ENCODE assay signal across 8 cellular contexts in genomic region chr19:19386373-19386869, GRCh38. TPM values are rescaled to one million over a fixed set of nuclear protein-coding genes. Genes with fewer than 3 reads are reported as not detected.
A peak's percentile ranks its signal among the peaks of the same experiment; 100 is the strongest.
DNase-seq lines count a peak whose midpoint lies in the region; ATAC-seq, FAIRE-seq and TF ChIP-seq lines count a peak whose summit lies in the region.

No MANE protein-coding gene starts in this region.

- no peak for TF ChIP-seq POLR2A in HepG2 (IDR thresholded peaks at IDR 0.05; ENCODE audit: insufficient read depth in 1 of 2, low read depth in 2 of 2, low read length in 2 of 2)

- H3K4me3 ChIP-seq in HepG2 (replicated peaks in 1 of 3; ENCODE audit: insufficient read depth in 1 of 3, low read depth in 2 of 3, low read length in 3 of 3): peak overlapping the region; percentile 73 to 87 (median 75)

- TF ChIP-seq RAD21 in HepG2 (CRISPR knock-in tag; IDR thresholded peaks at IDR 0.05): no peak

- peak overlapping the region; percentile 86 for H3K27ac ChIP-seq in HepG2 (ENCODE audit: extremely low read length, insufficient read depth, low read length)

- no peak for TF ChIP-seq EP300 in HepG2 (IDR thresholded peaks at IDR 0.05; ENCODE audit: low read depth in 2 of 2, low read length in 2 of 2)
- TF ChIP-seq EP300 in HepG2 (CRISPR knock-in tag; IDR thresholded peaks at IDR 0.05; ENCODE audit: borderline replicate concordance): no peak

- ATAC-seq in activated naive CD4-positive, alpha-beta T cell treated with anti-CD3 and anti-CD28 coated beads, Interleukin-2, amount 50 U/mL, for 72 hours: no peak
- ATAC-seq in HepG2 (no peak), HG02870 (IDR thresholded peaks at IDR 0.05; ENCODE audit: unreplicated experiment) (no peak), HG02571 (IDR thresholded peaks at IDR 0.05; ENCODE audit: unreplicated experiment) (no peak)

- H3K9me3 Mint-ChIP-seq in activated naive CD4-positive, alpha-beta T cell treated with anti-CD3 and anti-CD28 coated beads, Interleukin-2, amount 50 U/mL, for 72 hours: no peaks in the 10 kb centered on the region
- no peaks in the 10 kb centered on the region for H3K9me3 Mint-ChIP-seq in type B pancreatic cell

- DNase-seq in activated effector memory CD4-positive, alpha-beta T cell treated with anti-CD3 and anti-CD28 coated beads, Interleukin-2, amount 50 U/mL, for 16 hours: peak; percentile 74
- no peak for DNase-seq in activated effector memory CD4-positive, alpha-beta T cell treated with Interleukin-2 at 50 U/mL for 16 hours
- DNase-seq in activated naive CD4-positive, alpha-beta T cell treated with anti-CD3 and anti-CD28 coated beads, Interleukin-2, amount 50 U/mL, for 72 hours (ENCODE audit: low spot score in 2 of 2): peak in 1 of 2 donors; percentile 16
- no peak for DNase-seq in HepG2 (ENCODE audit: low spot score)
- no peak for DNase-seq in type B pancreatic cell (ENCODE audit: extremely low spot score, unreplicated experiment)
- no peak for DNase-seq in superior temporal gyrus (ENCODE audit: extremely low spot score)

- H3K9ac ChIP-seq in HepG2 (ENCODE audit: insufficient read depth, low read depth, low read length): peak overlapping the region; percentile 89

- peaks cover 47% of the 10 kb centered on the region for H3K79me2 ChIP-seq in HepG2 (ENCODE audit: insufficient read depth, low read length)

- peak overlapping the region; percentile 82 for H3K4me2 ChIP-seq in HepG2 (ENCODE audit: low read depth, low read length)

- H3K9me3 ChIP-seq in HepG2 (ENCODE audit: low read length): no peaks in the 10 kb centered on the region

- 3% methylated on average over 12 of the region's 14 CpGs for WGBS in HepG2 (ENCODE audit: low lambda C conversion rate)

- H3K36me3 ChIP-seq in HepG2 (replicated peaks in 1 of 2; ENCODE audit: control insufficient read depth in 1 of 2, insufficient read depth in 2 of 2, low read length in 2 of 2): no peaks in the 10 kb centered on the region

- H4K20me1 ChIP-seq in HepG2 (ENCODE audit: insufficient read depth, low read length): no peaks in the 10 kb centered on the region

- CTCF ChIA-PET in HepG2 (lab: Yijun Ruan, JAX; ENCODE audit: low intra/inter-chr PET ratio, low total read pairs): no interaction called here

- peaks cover 63% of the 10 kb centered on the region for H3K4me1 ChIP-seq in HepG2 (ENCODE audit: insufficient read depth, low read length)

- intact Hi-C loops in HepG2 (cut with micrococcal nuclease; ENCODE audit: unreplicated experiment): no loop called here

- peak overlapping the region; percentile 88 for H3K4me3 Mint-ChIP-seq in type B pancreatic cell

- peak overlapping the region; percentile 98 to 99 for H3K27ac Mint-ChIP-seq in activated naive CD4-positive, alpha-beta T cell treated with anti-CD3 and anti-CD28 coated beads, Interleukin-2, amount 50 U/mL, for 72 hours
- H3K27ac Mint-ChIP-seq in type B pancreatic cell: peak overlapping the region; percentile 87

- POLR2A ChIA-PET in HepG2 (lab: Yijun Ruan, JAX): no interaction called here

- in situ Hi-C loops in HepG2 (cut with HindIII; ENCODE audit: extremely low pct_ligation_motif_present, low pct_unique_long_range_greater_than_20kb): no loop called here

- H3K4me1 Mint-ChIP-seq in type B pancreatic cell (ENCODE audit: unreplicated experiment): peaks cover 23% of the 10 kb centered on the region

- no peak overlapping the region for H2AFZ ChIP-seq in HepG2 (ENCODE audit: low read length)

- BruUV-seq in HepG2 (replicated peaks; lab: Mats Ljungman, UMichigan): no TSS peak

- TF ChIP-seq CTCF in HepG2 (CRISPR knock-in tag; IDR thresholded peaks at IDR 0.05): peak; percentile 30
- no peak for TF ChIP-seq CTCF in type B pancreatic cell (conservative IDR thresholded peaks at IDR 0.05)

- no peaks in the 10 kb centered on the region; a peak in 1 of 5 replicates for H3K27me3 ChIP-seq in HepG2 (ENCODE audit: control insufficient read depth in 1 of 2, insufficient read depth in 2 of 2, low read length in 2 of 2)

- FAIRE-seq in HepG2 (lab: Jason Lieb, UNC): no peak

- H3K27me3 Mint-ChIP-seq in type B pancreatic cell: no peaks in the 10 kb centered on the region

- peaks cover 10 to 18% of the 10 kb centered on the region in 2 donors for H3K36me3 Mint-ChIP-seq in activated naive CD4-positive, alpha-beta T cell treated with anti-CD3 and anti-CD28 coated beads, Interleukin-2, amount 50 U/mL, for 72 hours
- no peaks in the 10 kb centered on the region for H3K36me3 Mint-ChIP-seq in type B pancreatic cell

TF ChIP-seq in HepG2, 621 proteins besides CTCF, POLR2A, EP300 and RAD21 (continues in another document):
- TF ChIP-seq CREB1 (IDR thresholded peaks at IDR 0.05) (no peak), CREB1 (CRISPR knock-in tag; IDR thresholded peaks at IDR 0.05) (no peak), ZXDC (CRISPR knock-in tag; IDR thresholded peaks at IDR 0.05) (no peak), NFKB2 (CRISPR knock-in tag; IDR thresholded peaks at IDR 0.05; ENCODE audit: borderline replicate concordance) (no peak), ZNF484 (CRISPR knock-in tag; IDR thresholded peaks at IDR 0.05; ENCODE audit: borderline replicate concordance, low read depth) (no peak), ZNF891 (CRISPR knock-in tag; IDR thresholded peaks at IDR 0.05) (no peak), POLR2G (IDR thresholded peaks at IDR 0.05; ENCODE audit: low read depth, low read length) (no peak), FLYWCH1 (CRISPR knock-in tag; IDR thresholded peaks at IDR 0.05) (no peak), NPAS2 (CRISPR knock-in tag; IDR thresholded peaks at IDR 0.05; ENCODE audit: borderline replicate concordance) (no peak), ZNF747 (CRISPR knock-in tag; IDR thresholded peaks at IDR 0.05; ENCODE audit: borderline replicate concordance) (0 out of 2 replicates have a peak, but pooled peaks have one; percentile 22), ZNF205 (CRISPR knock-in tag; IDR thresholded peaks at IDR 0.05) (no peak), WIZ (CRISPR knock-in tag; IDR thresholded peaks at IDR 0.05) (no peak), ZSCAN30 (CRISPR knock-in tag; IDR thresholded peaks at IDR 0.05) (no peak), PHF8 (CRISPR knock-in tag; IDR thresholded peaks at IDR 0.05) (no peak), SMARCE1 (IDR thresholded peaks at IDR 0.05; ENCODE audit: borderline replicate concordance) (no peak), ZNF660 (CRISPR knock-in tag; IDR thresholded peaks at IDR 0.05; ENCODE audit: borderline replicate concordance, low read depth) (no peak), MYC (CRISPR knock-in tag; IDR thresholded peaks at IDR 0.05; ENCODE audit: borderline replicate concordance) (0 out of 2 replicates have a peak, but pooled peaks have one; percentile 18), CHCHD3 (CRISPR knock-in tag; IDR thresholded peaks at IDR 0.05) (no peak), ZNF878 (CRISPR knock-in tag; IDR thresholded peaks at IDR 0.05) (no peak), SNRNP70 (IDR thresholded peaks at IDR 0.05; ENCODE audit: low read depth, low read length) (no peak), KDM2A (CRISPR knock-in tag; IDR thresholded peaks at IDR 0.05; ENCODE audit: borderline replicate concordance, low read depth) (no peak)

RNA-seq across cellular contexts. Expression of gene GATAD2A, which starts 19.1 kb away (rescaled TPM):
- total RNA-seq in activated naive CD4-positive, alpha-beta T cell treated with anti-CD3 and anti-CD28 coated beads, Interleukin-2, amount 50 U/mL, for 72 hours: 100 to 1,000 TPM; 122 to 134 TPM
- total RNA-seq in HepG2 (2016; rRNA removed; fragmentation: Illumina TruSeq; extraction: Trizol) (25.1 and 28.6 TPM in 2 replicates), type B pancreatic cell (ENCODE audit: low replicate concordance) (102 and 113 TPM in 2 replicates)
- 10.8 and 13.3 TPM in 2 replicates for total RNA-seq in HepG2 (2016; cell fraction: cytosol; rRNA removed; fragmentation: Illumina TruSeq; extraction: Trizol; ENCODE audit: low read depth)
- total RNA-seq in HepG2 (2016; cell fraction: insoluble cytoplasmic fraction; rRNA removed; fragmentation: Illumina TruSeq; extraction: Trizol): 24.5 and 30.0 TPM in 2 replicates
- 43.4 and 51.5 TPM in 2 replicates for total RNA-seq in HepG2 (2016; cell fraction: membrane; rRNA removed; fragmentation: Illumina TruSeq; extraction: Trizol)
- 19.5 and 24.3 TPM in 2 replicates for total RNA-seq in HepG2 (2016; cell fraction: nucleus; rRNA removed; fragmentation: Illumina TruSeq; extraction: Trizol)
- 15.1 and 16.8 TPM in 2 replicates for polyA plus RNA-seq in HepG2 (2011; rRNA removed)
- polyA plus RNA-seq in HepG2 (2011; cell fraction: cytosol; rRNA removed): 10.5 and 13.4 TPM in 2 replicates
- polyA plus RNA-seq in HepG2 (2011; cell fraction: nucleus; rRNA removed): 17.3 and 19.1 TPM in 2 replicates
- 19.3 and 26.1 TPM in 2 replicates for polyA plus RNA-seq in HepG2 (2012)
- polyA plus RNA-seq in HepG2 (2016; cell fraction: cytosol; fragmentation: Illumina TruSeq; extraction: Trizol; ENCODE audit: low read depth): 13.2 and 13.4 TPM in 2 replicates
- 38.8 and 59.1 TPM in 2 replicates for polyA plus RNA-seq in HepG2 (2016; cell fraction: insoluble cytoplasmic fraction; fragmentation: Illumina TruSeq; extraction: Trizol; ENCODE audit: low read depth)
- polyA plus RNA-seq in HepG2 (2016; cell fraction: membrane; fragmentation: Illumina TruSeq; extraction: Trizol; ENCODE audit: low read depth): 38.7 and 46.4 TPM in 2 replicates
- 43.6 and 47.2 TPM in 2 replicates for polyA plus RNA-seq in HepG2 (2016; cell fraction: nucleus; fragmentation: Illumina TruSeq; extraction: Trizol; ENCODE audit: insufficient read depth, low read depth)
- polyA minus RNA-seq in HepG2 (2011; rRNA and poly(A)+ RNA removed; ENCODE audit: low replicate concordance): 16.0 and 18.2 TPM in 2 replicates
- 24.2 and 24.4 TPM in 2 replicates for polyA minus RNA-seq in HepG2 (2011; cell fraction: cytosol; rRNA and poly(A)+ RNA removed)
- 11.5 and 14.5 TPM in 2 replicates for polyA minus RNA-seq in HepG2 (2011; cell fraction: nucleus; rRNA and poly(A)+ RNA removed)
